Comparison of ENCODE assay signal across 15 cellular contexts in genomic region chr3:72974956-72975355, GRCh38.
"Had no signal": no experiment of that assay in that cellular context is flagged by ENCODE, and none has a peak within 500 bp of the region (broad histone marks: within the 10 kb centered on the region; RNA-seq: fewer than 3 reads in every experiment).

No MANE protein-coding gene starts in this region.

- H3K4me3 ChIP-seq: ascending aorta, spleen had no signal

- H3K36me3 Mint-ChIP-seq: memory B cell; naive thymus-derived CD4-positive, alpha-beta T cell had no signal

- H3K4me1 ChIP-seq: ascending aorta had no signal

- H3K9me3 ChIP-seq: ascending aorta, spleen had no signal

- H3K27me3 ChIP-seq: ascending aorta had no signal

- H3K36me3 ChIP-seq: spleen had no signal

- H3K4me3 Mint-ChIP-seq: activated CD4-positive, alpha-beta T cell treated with anti-CD3 and anti-CD28 coated beads, Interleukin-2, amount 10 ng/mL, durations not matched to agents 24 days and 14 days; activated T-cell treated with anti-CD3 and anti-CD28 coated beads, Interleukin-2, amount 50 U/mL, for 72 hours; dendritic cell treated with granulocyte-macrophage colony-stimulating factor and Interleukin-4, amounts not matched to agents 40 ng/mL and 50 ng/mL, for 4 days; memory B cell; naive thymus-derived CD4-positive, alpha-beta T cell had no signal

- DNase-seq: activated CD4-positive, alpha-beta T cell treated with anti-CD3 and anti-CD28 coated beads, Interleukin-2, amount 10 ng/mL, durations not matched to agents 24 days and 14 days; activated effector memory CD4-positive, alpha-beta T cell treated with anti-CD3 and anti-CD28 coated beads, Interleukin-2, amount 50 U/mL, for 16 hours; activated naive CD4-positive, alpha-beta T cell treated with anti-CD3 and anti-CD28 coated beads, Interleukin-2, amount 50 U/mL, for 16 hours; activated T-cell treated with anti-CD3 and anti-CD28 coated beads, Interleukin-2, amount 50 U/mL, for 72 hours; cerebellar nuclear complex; effector CD8-positive, alpha-beta T cell; foreskin fibroblast; naive thymus-derived CD4-positive, alpha-beta T cell; spleen; stimulated activated CD4-positive, alpha-beta T cell treated with anti-CD3 and anti-CD28 coated beads, Interleukin-4, amount 100 ng/mL, for 4 hours; stimulated activated naive CD4-positive, alpha-beta T cell; T1000 had no signal

- H3K27ac Mint-ChIP-seq: activated CD4-positive, alpha-beta T cell treated with anti-CD3 and anti-CD28 coated beads, Interleukin-2, amount 10 ng/mL, durations not matched to agents 24 days and 14 days; activated T-cell treated with anti-CD3 and anti-CD28 coated beads, Interleukin-2, amount 50 U/mL, for 72 hours; dendritic cell treated with granulocyte-macrophage colony-stimulating factor and Interleukin-4, amounts not matched to agents 40 ng/mL and 50 ng/mL, for 4 days; memory B cell; naive thymus-derived CD4-positive, alpha-beta T cell had no signal

- H3K4me1 Mint-ChIP-seq: memory B cell had no signal

- ATAC-seq: activated T-cell treated with anti-CD3 and anti-CD28 coated beads, Interleukin-2, amount 50 U/mL, for 72 hours; naive thymus-derived CD4-positive, alpha-beta T cell had no signal

- H3K27ac ChIP-seq: ascending aorta had no signal

- H3K9me3 Mint-ChIP-seq: activated CD4-positive, alpha-beta T cell treated with anti-CD3 and anti-CD28 coated beads, Interleukin-2, amount 10 ng/mL, durations not matched to agents 24 days and 14 days; activated T-cell treated with anti-CD3 and anti-CD28 coated beads, Interleukin-2, amount 50 U/mL, for 72 hours; dendritic cell treated with granulocyte-macrophage colony-stimulating factor and Interleukin-4, amounts not matched to agents 40 ng/mL and 50 ng/mL, for 4 days; memory B cell; naive thymus-derived CD4-positive, alpha-beta T cell had no signal
